Comparison of ENCODE assay signal across 19 cellular contexts in genomic region chr10:71478173-71478572, GRCh38.
A peak's percentile ranks its signal among the peaks of the same experiment; 100 is the strongest.
DNase-seq lines count a peak whose midpoint lies in the region; ATAC-seq and TF ChIP-seq lines count a peak whose summit lies in the region.
"Had no signal": no experiment of that assay in that cellular context is flagged by ENCODE, and none has a peak within 500 bp of the region (broad histone marks: within the 10 kb centered on the region; RNA-seq: fewer than 3 reads in every experiment).

No MANE protein-coding gene starts in this region.

- intact Hi-C loops in natural killer cell (cut with micrococcal nuclease): no loop called here
- intact Hi-C loops in dendritic cell treated with granulocyte-macrophage colony-stimulating factor and Interleukin-4, amounts not matched to agents 40 ng/mL and 50 ng/mL, for 4 days (cut with micrococcal nuclease): loop anchor here (10.0 kb wide), 1 partner anchor 93 kb away; no protein-coding TSS in a partner anchor

- no peak overlapping the region for H3K27ac Mint-ChIP-seq in natural killer cell treated with Interleukin-12 subunit alpha and Interleukin-12 subunit beta and Interleukin-15 and Interleukin-18, amount 100 ng/mL, for 72 hours
- H3K27ac Mint-ChIP-seq in natural killer cell (peak overlapping the region in 1 of 2 donors; percentile 1), nephron (peak overlapping the region in 2 of 3 experiments; percentile 7 to 42)
- peak overlapping the region; percentile 5 for H3K27ac Mint-ChIP-seq in dendritic cell treated with granulocyte-macrophage colony-stimulating factor and Interleukin-4, amounts not matched to agents 40 ng/mL and 50 ng/mL, for 4 days
- H3K27ac Mint-ChIP-seq: CD4-positive, CD25-positive, alpha-beta regulatory T cell; H9 had no signal

- no peaks in the 10 kb centered on the region for H3K9me3 Mint-ChIP-seq in natural killer cell treated with Interleukin-12 subunit alpha and Interleukin-12 subunit beta and Interleukin-15 and Interleukin-18, amount 100 ng/mL, for 72 hours
- H3K9me3 Mint-ChIP-seq in natural killer cell (no peaks in the 10 kb centered on the region), nephron (no peaks in the 10 kb centered on the region)
- H3K9me3 Mint-ChIP-seq in dendritic cell treated with granulocyte-macrophage colony-stimulating factor and Interleukin-4, amounts not matched to agents 40 ng/mL and 50 ng/mL, for 4 days: no peaks in the 10 kb centered on the region
- H3K9me3 Mint-ChIP-seq: CD4-positive, CD25-positive, alpha-beta regulatory T cell; CD8-positive, alpha-beta memory T cell; H9 had no signal

- TF ChIP-seq CTCF in natural killer cell (IDR thresholded peaks at IDR 0.05) (no peak), nephron (IDR thresholded peaks at IDR 0.05; ENCODE audit: unreplicated experiment in 3 of 3) (no peak)

- peaks cover 4 to 5% of the 10 kb centered on the region in 2 donors for H3K4me1 Mint-ChIP-seq in natural killer cell treated with Interleukin-12 subunit alpha and Interleukin-12 subunit beta and Interleukin-15 and Interleukin-18, amount 100 ng/mL, for 72 hours (ENCODE audit: low read depth in 2 of 2)
- H3K4me1 Mint-ChIP-seq in natural killer cell (peaks cover 0 to 20% of the 10 kb centered on the region in 2 donors), nephron (peaks cover 40% of the 10 kb centered on the region)
- H3K4me1 Mint-ChIP-seq in dendritic cell treated with granulocyte-macrophage colony-stimulating factor and Interleukin-4, amounts not matched to agents 40 ng/mL and 50 ng/mL, for 4 days (ENCODE audit: low read depth): peaks cover 36% of the 10 kb centered on the region
- H3K4me1 Mint-ChIP-seq: CD4-positive, CD25-positive, alpha-beta regulatory T cell; CD8-positive, alpha-beta memory T cell had no signal

- no peaks in the 10 kb centered on the region for H3K36me3 Mint-ChIP-seq in natural killer cell treated with Interleukin-12 subunit alpha and Interleukin-12 subunit beta and Interleukin-15 and Interleukin-18, amount 100 ng/mL, for 72 hours
- H3K36me3 Mint-ChIP-seq in natural killer cell (no peaks in the 10 kb centered on the region), nephron (ENCODE audit: low read depth) (no peaks in the 10 kb centered on the region)
- H3K36me3 Mint-ChIP-seq in dendritic cell treated with granulocyte-macrophage colony-stimulating factor and Interleukin-4, amounts not matched to agents 40 ng/mL and 50 ng/mL, for 4 days (ENCODE audit: low read depth): no peaks in the 10 kb centered on the region
- H3K36me3 Mint-ChIP-seq: CD4-positive, CD25-positive, alpha-beta regulatory T cell; CD8-positive, alpha-beta memory T cell had no signal

- peaks cover 7 to 16% of the 10 kb centered on the region in 2 donors for H3K27me3 Mint-ChIP-seq in natural killer cell treated with Interleukin-12 subunit alpha and Interleukin-12 subunit beta and Interleukin-15 and Interleukin-18, amount 100 ng/mL, for 72 hours
- H3K27me3 Mint-ChIP-seq in natural killer cell (ENCODE audit: low read depth in 2 of 2) (peaks cover 0 to 4% of the 10 kb centered on the region in 2 donors), nephron (ENCODE audit: low read depth) (peaks cover 26% of the 10 kb centered on the region)
- peaks cover 6% of the 10 kb centered on the region for H3K27me3 Mint-ChIP-seq in dendritic cell treated with granulocyte-macrophage colony-stimulating factor and Interleukin-4, amounts not matched to agents 40 ng/mL and 50 ng/mL, for 4 days

- no peak for ATAC-seq in natural killer cell treated with Interleukin-12 subunit alpha and Interleukin-12 subunit beta and Interleukin-15 and Interleukin-18, amount 100 ng/mL, for 72 hours
- ATAC-seq in natural killer cell (no peak), HG03565 (IDR thresholded peaks at IDR 0.05; ENCODE audit: unreplicated experiment) (no peak)
- ATAC-seq: GM12878 had no signal

- no peak overlapping the region for H3K4me3 Mint-ChIP-seq in natural killer cell treated with Interleukin-12 subunit alpha and Interleukin-12 subunit beta and Interleukin-15 and Interleukin-18, amount 100 ng/mL, for 72 hours
- H3K4me3 Mint-ChIP-seq in natural killer cell (no peak overlapping the region), nephron (no peak overlapping the region)
- H3K4me3 Mint-ChIP-seq in dendritic cell treated with granulocyte-macrophage colony-stimulating factor and Interleukin-4, amounts not matched to agents 40 ng/mL and 50 ng/mL, for 4 days: no peak overlapping the region
- H3K4me3 Mint-ChIP-seq: CD4-positive, CD25-positive, alpha-beta regulatory T cell; CD8-positive, alpha-beta memory T cell; H9 had no signal

- peak; percentile 8 for DNase-seq in natural killer cell treated with Interleukin-12 subunit alpha and Interleukin-12 subunit beta and Interleukin-15 and Interleukin-18, amount 100 ng/mL, for 72 hours (ENCODE audit: low spot score)
- DNase-seq in natural killer cell (no peak), NCI-H2081 treated with DMSO at 0.1 percent for 48 hours (lab: John Stamatoyannopoulos, UW) (no peak)
- DNase-seq: ACHN; BE2C; C1 segment of cervical spinal cord; CD4-positive, CD25-positive, alpha-beta regulatory T cell; CD8-positive, alpha-beta memory T cell; COR-L47; DMS 273 treated with DMSO at 0.1 percent for 48 hours; DMS53; DND-41; EL; GOT3; H9 had no signal

Comparison
In these comparisons a context has a peak if more than half of its experiments do, and no peak if none do; other contexts are left out.
1. H3K27ac Mint-ChIP-seq: peak in dendritic cell treated with granulocyte-macrophage colony-stimulating factor and Interleukin-4, amounts not matched to agents 40 ng/mL and 50 ng/mL, for 4 days (single experiment) and nephron (2 of 3); none in natural killer cell treated with Interleukin-12 subunit alpha and Interleukin-12 subunit beta and Interleukin-15 and Interleukin-18, amount 100 ng/mL, for 72 hours (0 of 2).